Comparison of ENCODE assay signal across 17 cellular contexts in the genomic region with DNA sequence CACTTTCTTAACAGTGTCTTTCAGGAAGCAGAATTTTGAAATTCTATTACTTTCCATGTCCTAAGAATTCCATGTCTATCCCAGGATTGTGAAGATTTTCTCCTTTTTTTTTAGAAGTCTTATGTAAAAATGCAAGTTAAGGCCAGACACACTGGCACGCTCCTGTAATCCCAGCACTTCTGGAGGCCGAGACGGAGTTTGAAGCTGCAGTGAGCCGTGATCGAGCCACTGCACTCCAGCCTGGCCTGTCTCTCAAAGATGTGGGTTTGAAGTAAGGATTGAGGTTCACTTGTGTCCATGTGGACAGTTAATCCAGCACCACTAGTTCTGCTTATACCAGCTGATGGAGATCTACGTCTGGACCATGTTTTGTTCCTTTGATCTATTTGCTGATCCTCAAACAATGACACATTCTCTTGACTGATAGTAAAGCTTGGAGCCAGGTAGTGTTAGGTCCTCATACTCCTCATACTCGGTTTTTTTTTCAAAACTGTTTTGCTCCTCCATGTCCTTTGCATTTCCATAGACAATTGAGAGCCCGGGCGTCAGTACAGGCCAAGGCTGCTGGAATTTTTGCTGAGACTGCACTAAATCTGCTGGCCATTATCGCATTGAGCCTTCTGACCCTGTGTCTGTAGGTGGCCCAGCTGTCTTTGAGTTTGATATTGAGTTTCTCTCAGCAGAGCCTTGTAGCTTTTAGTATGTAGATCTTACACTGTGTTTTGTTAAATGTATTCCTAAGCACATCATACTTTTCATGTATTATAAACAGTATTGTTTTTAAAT. TPM values are rescaled to one million over a fixed set of nuclear protein-coding genes. Genes with fewer than 3 reads are reported as not detected.
"Had no signal": no experiment of that assay in that cellular context is flagged by ENCODE, and none has a peak within 500 bp of the region (broad histone marks: within the 10 kb centered on the region; RNA-seq: fewer than 3 reads in every experiment).

No MANE protein-coding gene starts in this region.

- H3K9me3 Mint-ChIP-seq: activated T-helper 2 cell treated with anti-CD3 and anti-CD28 coated beads, Interferon-gamma antibody, Interleukin-2, Interleukin-4, amounts not matched to agents 10 μg/mL and 5 μg/mL and 100 μg/mL, durations not matched to agents 14 hours and 24 hours and 36 hours had no signal

- DNase-seq: activated CD4-positive, alpha-beta T cell treated with anti-CD3 and anti-CD28 coated beads for 1 hour; activated CD4-positive, alpha-beta T cell treated with anti-CD3 and anti-CD28 coated beads, Interleukin-2, amount 50 U/mL, for 4 hours; activated naive CD4-positive, alpha-beta T cell treated with anti-CD3 and anti-CD28 coated beads, Interleukin-2, amount 50 U/mL, for 16 hours; activated T-cell treated with anti-CD3 and anti-CD28 coated beads for 4 hours; cerebellar nuclear complex; effector CD8-positive, alpha-beta T cell; foreskin keratinocyte; kidney glomerular epithelial cell; stimulated activated CD4-positive, alpha-beta T cell treated with anti-CD3 and anti-CD28 coated beads, Interleukin-1b, Interleukin-23, amount 100 ng/mL, for 48 hours; transverse colon had no signal

- FAIRE-seq: TTC549 had no signal

- ATAC-seq: foreskin keratinocyte; sciatic nerve; stimulated activated memory B cell treated with anti-CD40 and anti-IgM and Interleukin-4, amounts not matched to agents 10 μg/mL and 1 μg/mL and 100 μg/mL, for 72 hours had no signal

- H3K4me1 ChIP-seq: foreskin keratinocyte, transverse colon had no signal

- H3K4me3 ChIP-seq: transverse colon had no signal

- H3K9me3 ChIP-seq: transverse colon had no signal

- H3K27me3 Mint-ChIP-seq: stimulated activated memory B cell treated with anti-CD40 and anti-IgM and Interleukin-4, amounts not matched to agents 10 μg/mL and 1 μg/mL and 100 μg/mL, for 72 hours had no signal

- H3K27ac ChIP-seq: foreskin keratinocyte, transverse colon had no signal

- H3K4me3 Mint-ChIP-seq: stimulated activated memory B cell treated with anti-CD40 and anti-IgM and Interleukin-4, amounts not matched to agents 10 μg/mL and 1 μg/mL and 100 μg/mL, for 72 hours; T-helper 1 cell treated with Interleukin-12 subunit alpha and Interleukin-12 subunit beta and Interleukin-4 antibody, amounts not matched to agents 30 μg/mL and 1 μg/mL, for 36 hours had no signal

- H3K27me3 ChIP-seq: foreskin keratinocyte, transverse colon had no signal

- H3K27ac Mint-ChIP-seq: activated T-helper 2 cell treated with anti-CD3 and anti-CD28 coated beads, Interferon-gamma antibody, Interleukin-2, Interleukin-4, amounts not matched to agents 10 μg/mL and 5 μg/mL and 100 μg/mL, durations not matched to agents 14 hours and 24 hours and 36 hours; T-helper 1 cell treated with Interleukin-12 subunit alpha and Interleukin-12 subunit beta and Interleukin-4 antibody, amounts not matched to agents 30 μg/mL and 1 μg/mL, for 36 hours had no signal

RNA-seq across cellular contexts. Expression of gene CACNA1B, which starts 53.4 kb away (rescaled TPM):
- total RNA-seq: lower leg skin, mesenteric fat pad had no signal
